16 cellular contexts compared by ENCODE assay signal in genomic region chr5:73655521-73656160, GRCh38. TPM values are rescaled to one million over a fixed set of nuclear protein-coding genes. Genes with fewer than 3 reads are reported as not detected.
DNase-seq lines count a peak whose midpoint lies in the region; ATAC-seq and TF ChIP-seq lines count a peak whose summit lies in the region.
"Had no signal": no experiment of that assay in that cellular context is flagged by ENCODE, and none has a peak within 500 bp of the region (broad histone marks: within the 10 kb centered on the region; RNA-seq: fewer than 3 reads in every experiment).

No MANE protein-coding gene starts in this region.

- H3K79me1 ChIP-seq in IMR-90 (ENCODE audit: low read depth in 1 of 2, low read length in 2 of 2), result peaks cover 28 to 58% of the 10 kb centered on the region in 2 experiments

- H3K18ac ChIP-seq in IMR-90 (ENCODE audit: low read depth, low read length), result no peak overlapping the region

- H4K8ac ChIP-seq in IMR-90 (ENCODE audit: low read depth in 2 of 2, low read length in 2 of 2), result 0 out of 4 replicates have a peak overlapping the region, but pooled peaks of 1 of the 2 experiments have one; percentile 27

- H3K14ac ChIP-seq in IMR-90 (replicated peaks; ENCODE audit: low read depth, low read length), result no peak overlapping the region

- intact Hi-C loops in IMR-90 (cut with micrococcal nuclease), result no loop called here

- no peak overlapping the region for H3K4ac ChIP-seq in IMR-90 (ENCODE audit: low read depth, low read length)

- no TSS peak for BruUV-seq in IMR-90 (replicated peaks; lab: Mats Ljungman, UMichigan)

- WGBS in IMR-90 (ENCODE audit: extremely low coverage in 2 of 2, insufficient read length in 1 of 2), 2 experiments, result no CpG with 5 or more reads among the region's 6 CpGs
- WGBS in suprapubic skin, result 69% methylated on average over 6 of the region's 6 CpGs
- 85 to 93% methylated on average over 5 to 6 of the region's 6 CpGs for WGBS in gastroesophageal sphincter (ENCODE audit: low coverage in 1 of 2), 2 donors

- ATAC-seq in IMR-90 (ENCODE audit: low read depth) (no peak), gastroesophageal sphincter (no peak), HG02973 (IDR thresholded peaks at IDR 0.05; ENCODE audit: unreplicated experiment) (no peak)
- ATAC-seq: naive thymus-derived CD4-positive, alpha-beta T cell; T-cell had no signal

- no peak overlapping the region for H4K91ac ChIP-seq in IMR-90 (ENCODE audit: insufficient read depth, low read depth, low read length)

- TF ChIP-seq POLR2A in IMR-90 (IDR thresholded peaks at IDR 0.05; ENCODE audit: low read depth, low read length), result no peak
- no peak for TF ChIP-seq POLR2A in suprapubic skin (IDR thresholded peaks at IDR 0.05)
- no peak for TF ChIP-seq POLR2A in erythroblast (IDR thresholded peaks at IDR 0.05; ENCODE audit: low read length)
- no peak for TF ChIP-seq POLR2A in gastroesophageal sphincter (IDR thresholded peaks at IDR 0.05)

- no peak overlapping the region for H3K4me2 ChIP-seq in IMR-90 (ENCODE audit: low read depth, low read length)

- no peaks in the 10 kb centered on the region for H3K9me3 ChIP-seq in IMR-90 (ENCODE audit: control insufficient read depth, insufficient read depth, low read length)
- no peaks in the 10 kb centered on the region for H3K9me3 ChIP-seq in suprapubic skin
- no peaks in the 10 kb centered on the region for H3K9me3 ChIP-seq in gastroesophageal sphincter

- no peak for TF ChIP-seq RAD21 in IMR-90 (IDR thresholded peaks at IDR 0.05; ENCODE audit: low read length)

- H3K4me1 ChIP-seq in IMR-90 (ENCODE audit: control insufficient read depth, insufficient read depth, low read length) (peaks cover 8% of the 10 kb centered on the region; the same call in 1 of the 2 replicates), suprapubic skin (peaks cover 29% of the 10 kb centered on the region), gastroesophageal sphincter (peaks cover 0 to 9% (median 0%) of the 10 kb centered on the region in 3 donors)

- CTCF ChIA-PET in IMR-90 (lab: Yijun Ruan, JAX) (interaction anchor here (1.4 kb wide), 1 partner anchor 18 kb away, joined by 4 read pairs; no protein-coding TSS in a partner anchor), RWPE1 (lab: Yijun Ruan, JAX) (interaction anchor here (0.6 kb wide), 1 partner anchor 89 kb away, joined by 4 read pairs; no protein-coding TSS in a partner anchor)

- H3K27ac ChIP-seq in IMR-90 (ENCODE audit: insufficient read depth, low read length) (no peak overlapping the region), RWPE1 (peak overlapping the region; percentile 30; the same call in 1 of the 2 replicates), suprapubic skin (peak overlapping the region; percentile 16), gastroesophageal sphincter (no peak overlapping the region)

- H2AK9ac ChIP-seq in IMR-90 (replicated peaks; ENCODE audit: low read depth, low read length, poor library complexity), result no peak overlapping the region

- H3K36me3 ChIP-seq in IMR-90 (ENCODE audit: control insufficient read depth, insufficient read depth, low read length) (no peaks in the 10 kb centered on the region), suprapubic skin (no peaks in the 10 kb centered on the region), gastroesophageal sphincter (no peaks in the 10 kb centered on the region)

- no peak overlapping the region for H3K56ac ChIP-seq in IMR-90 (ENCODE audit: extremely low read depth, insufficient read depth, low read length)

- no peak overlapping the region for H3K4me3 ChIP-seq in IMR-90 (ENCODE audit: insufficient read depth, low read depth, low read length)
- H3K4me3 ChIP-seq in fibroblast of villous mesenchyme (ENCODE audit: low read depth, low read length), result no peak overlapping the region
- no peak overlapping the region for H3K4me3 ChIP-seq in suprapubic skin
- H3K4me3 ChIP-seq in gastroesophageal sphincter, result no peak overlapping the region

- no peak overlapping the region for H2BK120ac ChIP-seq in IMR-90 (ENCODE audit: low read depth, low read length)

- H2BK5ac ChIP-seq in IMR-90 (ENCODE audit: low read depth, low read length, poor library complexity, severe bottlenecking), result no peak overlapping the region

- H3K27me3 ChIP-seq in IMR-90 (ENCODE audit: control insufficient read depth, insufficient read depth, low read length) (no peaks in the 10 kb centered on the region), suprapubic skin (no peaks in the 10 kb centered on the region), gastroesophageal sphincter (no peaks in the 10 kb centered on the region)

- in situ Hi-C loops in IMR-90 (cut with MboI; ENCODE audit: low sequenced_read_pairs), result no loop called here

- H4K20me1 ChIP-seq in IMR-90 (ENCODE audit: insufficient read depth, low read length), result peaks cover 4% of the 10 kb centered on the region; the same call in 1 of the 2 replicates

- H2AFZ ChIP-seq in IMR-90 (replicated peaks; ENCODE audit: low read length, poor library complexity), result no peak overlapping the region

- H3K9ac ChIP-seq in IMR-90 (ENCODE audit: low read depth, low read length), result no peak overlapping the region

- no peak overlapping the region for H2BK15ac ChIP-seq in IMR-90 (ENCODE audit: low read depth, low read length)

- no peak overlapping the region for H2BK20ac ChIP-seq in IMR-90 (ENCODE audit: low read depth, low read length)

- POLR2A ChIA-PET in IMR-90 (lab: Charles Lee; ENCODE audit: unreplicated experiment), result no interaction called here
- POLR2A ChIA-PET in RWPE1 (lab: Yijun Ruan, JAX; ENCODE audit: low non-redundant PET), result no interaction called here

- TF ChIP-seq CTCF in IMR-90 (conservative IDR thresholded peaks at IDR 0.05; ENCODE audit: low read depth, low read length) (no peak), RWPE1 (conservative IDR thresholded peaks at IDR 0.05; ENCODE audit: low read depth) (no peak), fibroblast of villous mesenchyme (IDR thresholded peaks at IDR 0.05; ENCODE audit: insufficient read depth, low read depth, low read length) (no peak), suprapubic skin (IDR thresholded peaks at IDR 0.05) (no peak), gastroesophageal sphincter (IDR thresholded peaks at IDR 0.05) (no peak)

- dilution Hi-C loops in IMR-90 (cut with HindIII; ENCODE audit: low sequenced_read_pairs, unreplicated experiment), result no loop called here

- H4K5ac ChIP-seq in IMR-90 (ENCODE audit: low read depth, low read length), result no peak overlapping the region

- H3K23ac ChIP-seq in IMR-90 (ENCODE audit: low read depth, low read length), result no peak overlapping the region

- no peak for DNase-seq in IMR-90
- no peak for DNase-seq in RWPE1 (ENCODE audit: low spot score)
- peak; percentile 24 for DNase-seq in fibroblast of villous mesenchyme (ENCODE audit: low read depth)
- DNase-seq in suprapubic skin (ENCODE audit: low spot score in 2 of 2), result no peak
- DNase-seq in stimulated activated CD4-positive, alpha-beta T cell treated with anti-CD3 and anti-CD28 coated beads, Interleukin-1b, Interleukin-23, amount 100 ng/mL, for 48 hours, result no peak
- DNase-seq in erythroblast (lab: John Stamatoyannopoulos, UW), result no peak
- DNase-seq: activated gamma-delta T cell treated with Interleukin-2 at 50 U/mL for 16 hours; amniotic stem cell; CD8-positive, alpha-beta memory T cell; central memory CD4-positive, alpha-beta T cell; naive thymus-derived CD4-positive, alpha-beta T cell; NCI-H1930; SHP77 treated with DMSO at 0.1 percent for 48 hours; T-cell had no signal

- TF ChIP-seq EP300 in suprapubic skin (IDR thresholded peaks at IDR 0.05) (no peak), gastroesophageal sphincter (IDR thresholded peaks at IDR 0.05) (no peak)

- peak overlapping the region; percentile 43; the same call in 1 of the 2 replicates for H2AK5ac ChIP-seq in IMR-90 (ENCODE audit: low read depth, low read length)

- H3K9me1 ChIP-seq in IMR-90 (ENCODE audit: insufficient read depth, low read length), result peaks cover 13% of the 10 kb centered on the region

TF ChIP-seq in IMR-90, 13 proteins besides CTCF, POLR2A, EP300 and RAD21:
- TF ChIP-seq NFE2L2 (IDR thresholded peaks at IDR 0.05; ENCODE audit: low read depth, low read length), result no peak
- TF ChIP-seq, protein P1, sequence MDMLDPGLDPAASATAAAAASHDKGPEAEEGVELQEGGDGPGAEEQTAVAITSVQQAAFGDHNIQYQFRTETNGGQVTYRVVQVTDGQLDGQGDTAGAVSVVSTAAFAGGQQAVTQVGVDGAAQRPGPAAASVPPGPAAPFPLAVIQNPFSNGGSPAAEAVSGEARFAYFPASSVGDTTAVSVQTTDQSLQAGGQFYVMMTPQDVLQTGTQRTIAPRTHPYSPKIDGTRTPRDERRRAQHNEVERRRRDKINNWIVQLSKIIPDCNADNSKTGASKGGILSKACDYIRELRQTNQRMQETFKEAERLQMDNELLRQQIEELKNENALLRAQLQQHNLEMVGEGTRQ (IDR thresholded peaks at IDR 0.05; ENCODE audit: low read depth, low read length), result no peak
- no peak for TF ChIP-seq BHLHE40 (IDR thresholded peaks at IDR 0.05; ENCODE audit: low read depth, low read length)
- no peak for TF ChIP-seq RFX5 (IDR thresholded peaks at IDR 0.05; ENCODE audit: low read depth, low read length)
TF ChIP-seq in IMR-90: peak in this region for 0.

RNA-seq across cellular contexts. Expression of gene ARHGEF28, which starts 29.6 kb away (rescaled TPM):
- total RNA-seq in IMR-90 (2012; rRNA removed), result 13.9 and 16.0 TPM in 2 replicates
- 3.6 TPM in 2 replicates for polyA plus RNA-seq in IMR-90 (2012; rRNA removed)
- 1.3 and 1.6 TPM in 2 replicates for polyA plus RNA-seq in IMR-90 (2012; cell fraction: cytosol; rRNA removed)
- polyA plus RNA-seq in IMR-90 (2012; cell fraction: nucleus; rRNA removed; ENCODE audit: low replicate concordance), result 9.9 and 15.0 TPM in 2 replicates
- total RNA-seq in fibroblast of villous mesenchyme, result 34.1 and 40.2 TPM in 2 replicates
- total RNA-seq in suprapubic skin, result 100 to 1,000 TPM in 1 of 4 donors, 10 to 100 TPM in 3; 25.6 to 104 (median 39.1) TPM
- 10 to 100 TPM; 16.9 to 29.7 (median 25.7) TPM for total RNA-seq in gastroesophageal sphincter
- polyA plus RNA-seq: naive thymus-derived CD4-positive, alpha-beta T cell had no signal

Comparison
In these comparisons a context has a peak if more than half of its experiments do, and no peak if none do; other contexts are left out.
1. H3K27ac ChIP-seq: peak in RWPE1 (single experiment) and suprapubic skin (single experiment); none in IMR-90 (single experiment) and gastroesophageal sphincter (0 of 4).